Comparison of ENCODE assay signal across 9 cellular contexts in genomic region chr15:81809543-81809942, GRCh38.
DNase-seq lines count a peak whose midpoint lies in the region; ATAC-seq and FAIRE-seq lines count a peak whose summit lies in the region.
"Had no signal": no experiment of that assay in that cellular context is flagged by ENCODE, and none has a peak within 500 bp of the region (broad histone marks: within the 10 kb centered on the region; RNA-seq: fewer than 3 reads in every experiment).

No MANE protein-coding gene starts in this region.

- H3K27me3 Mint-ChIP-seq in natural killer cell treated with Interleukin-12 subunit alpha and Interleukin-12 subunit beta and Interleukin-15 and Interleukin-18, amount 100 ng/mL, for 72 hours: peaks cover 6 to 30% of the 10 kb centered on the region in 2 donors

- no peaks in the 10 kb centered on the region for H3K4me1 Mint-ChIP-seq in natural killer cell treated with Interleukin-12 subunit alpha and Interleukin-12 subunit beta and Interleukin-15 and Interleukin-18, amount 100 ng/mL, for 72 hours (ENCODE audit: low read depth in 2 of 2)
- H3K4me1 Mint-ChIP-seq: activated naive CD4-positive, alpha-beta T cell treated with anti-CD3 and anti-CD28 coated beads, Interleukin-2, amount 50 U/mL, for 24 hours had no signal

- H3K27ac Mint-ChIP-seq in natural killer cell treated with Interleukin-12 subunit alpha and Interleukin-12 subunit beta and Interleukin-15 and Interleukin-18, amount 100 ng/mL, for 72 hours: no peak overlapping the region
- H3K27ac Mint-ChIP-seq: activated naive CD4-positive, alpha-beta T cell treated with anti-CD3 and anti-CD28 coated beads, Interleukin-2, amount 50 U/mL, for 24 hours had no signal

- no peak for ATAC-seq in HG02981 (IDR thresholded peaks at IDR 0.05; ENCODE audit: unreplicated experiment)
- ATAC-seq in GM21390 (IDR thresholded peaks at IDR 0.05; ENCODE audit: unreplicated experiment): no peak
- no peak for ATAC-seq in HG03095 (IDR thresholded peaks at IDR 0.05; ENCODE audit: unreplicated experiment)
- no peak for ATAC-seq in natural killer cell treated with Interleukin-12 subunit alpha and Interleukin-12 subunit beta and Interleukin-15 and Interleukin-18, amount 100 ng/mL, for 72 hours

- FAIRE-seq in HTR-8/SVneo (lab: Jason Lieb, UNC) (no peak), RCC 7860 (lab: Jason Lieb, UNC) (no peak)

- no peaks in the 10 kb centered on the region for H3K9me3 Mint-ChIP-seq in natural killer cell treated with Interleukin-12 subunit alpha and Interleukin-12 subunit beta and Interleukin-15 and Interleukin-18, amount 100 ng/mL, for 72 hours

- DNase-seq in DMS53 treated with DMSO at 0.1 percent for 48 hours (lab: John Stamatoyannopoulos, UW; ENCODE audit: unreplicated experiment) (peak; percentile 8), HTR-8/SVneo (ENCODE audit: insufficient read length, low spot score) (peak; percentile 22), RCC 7860 (ENCODE audit: low spot score) (peak; percentile 24), iPS DF 19.7 (ENCODE audit: low read depth, low spot score) (peak; percentile 12)
- DNase-seq in natural killer cell treated with Interleukin-12 subunit alpha and Interleukin-12 subunit beta and Interleukin-15 and Interleukin-18, amount 100 ng/mL, for 72 hours (ENCODE audit: low spot score): no peak

- H3K4me3 Mint-ChIP-seq in natural killer cell treated with Interleukin-12 subunit alpha and Interleukin-12 subunit beta and Interleukin-15 and Interleukin-18, amount 100 ng/mL, for 72 hours: no peak overlapping the region
- H3K4me3 Mint-ChIP-seq: activated naive CD4-positive, alpha-beta T cell treated with anti-CD3 and anti-CD28 coated beads, Interleukin-2, amount 50 U/mL, for 24 hours had no signal

- H3K36me3 Mint-ChIP-seq in natural killer cell treated with Interleukin-12 subunit alpha and Interleukin-12 subunit beta and Interleukin-15 and Interleukin-18, amount 100 ng/mL, for 72 hours: no peaks in the 10 kb centered on the region
- H3K36me3 Mint-ChIP-seq: activated naive CD4-positive, alpha-beta T cell treated with anti-CD3 and anti-CD28 coated beads, Interleukin-2, amount 50 U/mL, for 24 hours had no signal
